8 cellular contexts compared by ENCODE assay signal in the genomic region with DNA sequence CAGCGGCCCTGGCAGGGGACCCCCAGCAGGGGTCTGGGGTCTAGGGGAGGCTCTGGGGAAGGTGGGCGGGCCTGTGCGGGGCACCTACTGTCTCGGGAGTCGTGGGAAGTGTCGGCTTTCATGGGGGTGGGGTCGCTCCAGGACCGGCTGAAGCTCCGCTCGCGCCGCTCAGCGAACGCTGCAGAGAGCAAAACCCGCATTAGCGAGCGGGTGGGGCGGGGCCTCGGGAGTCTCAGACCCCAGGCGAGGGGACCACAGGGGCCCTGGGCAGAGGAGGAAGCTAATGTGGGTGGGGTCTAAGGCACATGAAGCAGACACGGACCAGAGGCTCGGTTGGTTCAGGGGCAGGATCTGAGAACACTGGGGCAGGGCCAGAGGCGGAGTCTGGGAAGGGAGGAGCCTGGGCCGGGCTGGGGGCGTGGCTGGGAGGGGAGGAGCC. TPM values are rescaled to one million over a fixed set of nuclear protein-coding genes. Genes with fewer than 3 reads are reported as not detected.
A peak's percentile ranks its signal among the peaks of the same experiment; 100 is the strongest.
DNase-seq lines count a peak whose midpoint lies in the region; ATAC-seq and TF ChIP-seq lines count a peak whose summit lies in the region.

No MANE protein-coding gene starts in this region.

- peak; percentile 33 to 61 (median 36) for DNase-seq in CD8-positive, alpha-beta memory T cell
- DNase-seq in SW480 (ENCODE audit: low spot score) (peak; percentile 77), astrocyte of the hippocampus (ENCODE audit: low read depth, low spot score) (peak; percentile 74), hepatocyte (ENCODE audit: low spot score) (peak; percentile 77), skeletal muscle cell (ENCODE audit: low read depth) (peak; percentile 27), HK-2 (ENCODE audit: unreplicated experiment) (no peak)

- peak overlapping the region; percentile 70 for H3K4me2 ChIP-seq in hepatocyte

- H3K27me3 Mint-ChIP-seq in CD8-positive, alpha-beta memory T cell, result peaks cover 0 to 2% of the 10 kb centered on the region in 2 donors

- no peaks in the 10 kb centered on the region for H3K9me3 ChIP-seq in CD8-positive, alpha-beta memory T cell (ENCODE audit: low read length)
- H3K9me3 ChIP-seq in hepatocyte (ENCODE audit: low read depth), result no peaks in the 10 kb centered on the region

- H3K4me3 Mint-ChIP-seq in CD8-positive, alpha-beta memory T cell, result peak overlapping the region in 1 of 7 donors; percentile 48

- POLR2A ChIA-PET in CD8-positive, alpha-beta memory T cell (lab: Charles Lee), result no interaction called here

- H3K36me3 ChIP-seq in CD8-positive, alpha-beta memory T cell (ENCODE audit: insufficient read depth, low read length), result no peaks in the 10 kb centered on the region
- no peaks in the 10 kb centered on the region for H3K36me3 ChIP-seq in hepatocyte (replicated peaks; ENCODE audit: insufficient read depth, low read depth)

- TF ChIP-seq CTCF in hepatocyte (IDR thresholded peaks at IDR 0.05; ENCODE audit: poor library complexity), result no peak

- peaks cover 21 to 42% (median 23%) of the 10 kb centered on the region in 3 donors for H3K4me1 Mint-ChIP-seq in CD8-positive, alpha-beta memory T cell

- peak overlapping the region in 1 of 8 donors; percentile 64 for H3K27ac Mint-ChIP-seq in CD8-positive, alpha-beta memory T cell

- WGBS in hepatocyte (ENCODE audit: low lambda C conversion rate, missing lambda C conversion rate), result 53% methylated on average over 13 of the region's 25 CpGs

- peaks cover 10% of the 10 kb centered on the region for H3K79me2 ChIP-seq in hepatocyte

- H3K4me3 ChIP-seq in CD8-positive, alpha-beta memory T cell (ENCODE audit: low read length), result no peak overlapping the region
- H3K4me3 ChIP-seq in hepatocyte, result no peak overlapping the region
- H3K4me3 ChIP-seq in skeletal muscle cell (ENCODE audit: low read depth, low read length), result peak overlapping the region; percentile 37

- H2AFZ ChIP-seq in hepatocyte, result no peak overlapping the region

- CTCF ChIA-PET in CD8-positive, alpha-beta memory T cell (lab: Charles Lee), result interaction anchor here (1.6 kb wide), 1 partner anchor 31 kb away, joined by 5 read pairs; a partner anchor contains a TSS

- H3K9me3 Mint-ChIP-seq in CD8-positive, alpha-beta memory T cell, result peaks cover 0 to 6% (median 0%) of the 10 kb centered on the region in 5 donors

- no peak overlapping the region for H3K27ac ChIP-seq in CD8-positive, alpha-beta memory T cell (ENCODE audit: low read depth, low read length)
- H3K27ac ChIP-seq in hepatocyte, result no peak overlapping the region

- H4K20me1 ChIP-seq in hepatocyte (ENCODE audit: insufficient read depth, poor library complexity, severe bottlenecking), result peaks cover 3% of the 10 kb centered on the region

- ATAC-seq in HG02759 (IDR thresholded peaks at IDR 0.05; ENCODE audit: unreplicated experiment) (peak; percentile 59), GM19452 (IDR thresholded peaks at IDR 0.05; ENCODE audit: unreplicated experiment) (no peak)

- H3K27me3 ChIP-seq in CD8-positive, alpha-beta memory T cell (ENCODE audit: insufficient read depth, low read length, poor library complexity, severe bottlenecking), result no peaks in the 10 kb centered on the region
- H3K27me3 ChIP-seq in hepatocyte, result no peaks in the 10 kb centered on the region

- H3K4me1 ChIP-seq in CD8-positive, alpha-beta memory T cell (ENCODE audit: insufficient read depth, low read length), result peaks cover 68% of the 10 kb centered on the region
- H3K4me1 ChIP-seq in hepatocyte (ENCODE audit: insufficient read depth), result no peaks in the 10 kb centered on the region

- H3K36me3 Mint-ChIP-seq in CD8-positive, alpha-beta memory T cell, result peaks cover 0 to 11% (median 0%) of the 10 kb centered on the region in 3 donors

- no peaks in the 10 kb centered on the region for H3K9me2 ChIP-seq in hepatocyte (replicated peaks; ENCODE audit: insufficient read depth)

RNA-seq across cellular contexts. Expression of a gene that starts 5.5 kb away (rescaled TPM):
- 10 to 100 TPM; 40.9 to 42.8 TPM for total RNA-seq in CD8-positive, alpha-beta memory T cell
- polyA plus RNA-seq in CD8-positive, alpha-beta memory T cell, result 15.4 TPM
- total RNA-seq in hepatocyte, result 37.2 and 39.5 TPM in 2 replicates
- polyA plus RNA-seq in hepatocyte, result 51.6 and 54.7 TPM in 2 replicates

RNA-seq across cellular contexts. Expression of a gene that starts 12.5 kb away (rescaled TPM):
- not detected for total RNA-seq in CD8-positive, alpha-beta memory T cell
- polyA plus RNA-seq in CD8-positive, alpha-beta memory T cell, result not detected
- 6.1 and 7.1 TPM in 2 replicates for total RNA-seq in hepatocyte
- 14.2 and 16.5 TPM in 2 replicates for polyA plus RNA-seq in hepatocyte

RNA-seq across cellular contexts. Expression of a gene that starts 30.5 kb away (rescaled TPM):
- total RNA-seq in CD8-positive, alpha-beta memory T cell, result under 1 TPM; 0.66 to 0.74 TPM
- polyA plus RNA-seq in CD8-positive, alpha-beta memory T cell, result 1.3 TPM
- total RNA-seq in hepatocyte, result 7.2 and 8.2 TPM in 2 replicates
- 12.5 and 13.9 TPM in 2 replicates for polyA plus RNA-seq in hepatocyte

RNA-seq across cellular contexts. Expression of a gene that starts 30.7 kb away (rescaled TPM):
- total RNA-seq in CD8-positive, alpha-beta memory T cell, result 1 to 10 TPM; 4.8 to 6.6 TPM
- polyA plus RNA-seq in CD8-positive, alpha-beta memory T cell, result 6.7 TPM
- total RNA-seq in hepatocyte, result 7.3 and 11.8 TPM in 2 replicates
- polyA plus RNA-seq in hepatocyte, result 21.6 and 24.9 TPM in 2 replicates
